ENCODE assay signal across 18 cellular contexts in the genomic region with DNA sequence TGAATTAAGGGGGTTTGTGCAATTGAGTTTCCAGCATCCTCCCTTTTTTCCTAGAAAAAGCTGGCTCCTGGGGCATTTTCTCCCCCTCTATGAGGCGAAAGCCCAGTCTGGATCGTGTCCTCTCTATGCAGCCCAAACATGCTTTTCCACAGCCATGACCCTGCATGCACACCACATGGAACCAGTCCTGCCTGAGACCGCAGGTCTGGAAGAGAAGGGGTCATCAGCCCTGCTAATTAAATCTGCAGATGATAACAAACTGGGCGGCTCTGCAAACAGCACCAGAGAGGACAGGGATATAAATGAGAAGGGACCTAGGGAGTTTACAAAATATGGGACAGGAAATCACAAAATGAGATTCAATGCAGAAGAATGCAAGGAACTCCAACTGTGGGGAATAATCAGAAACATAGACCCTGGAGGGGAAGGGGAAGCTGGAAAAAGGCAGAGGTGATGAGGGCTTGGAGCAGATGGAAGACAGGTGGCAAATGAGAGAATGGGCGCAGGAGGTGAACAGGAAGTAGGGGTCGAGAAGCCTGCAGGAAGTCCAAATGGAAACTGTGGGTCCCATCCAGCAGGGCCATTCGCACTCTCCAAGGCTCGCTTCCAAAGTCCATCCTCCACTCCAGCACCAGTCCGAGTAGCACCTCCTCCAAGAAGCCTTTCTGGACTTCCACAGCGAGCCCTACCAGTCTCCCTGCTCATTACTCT.
A peak's percentile ranks its signal among the peaks of the same experiment; 100 is the strongest.
DNase-seq lines count a peak whose midpoint lies in the region; ATAC-seq, FAIRE-seq and TF ChIP-seq lines count a peak whose summit lies in the region.
"Had no signal": no experiment of that assay in that cellular context is flagged by ENCODE, and none has a peak within 500 bp of the region (broad histone marks: within the 10 kb centered on the region; RNA-seq: fewer than 3 reads in every experiment).

No MANE protein-coding gene starts in this region.

- no peak overlapping the region for H3K4me3 ChIP-seq in CD8-positive, alpha-beta T cell (ENCODE audit: low read depth, low read length)
- H3K4me3 ChIP-seq: BLaER1 treated with 17β-estradiol and CSF1 and Interleukin-3, amounts not matched to agents 10 nM and 100 nM; GM23248 had no signal

- H3K4me1 Mint-ChIP-seq in CD8-positive, alpha-beta T cell (ENCODE audit: low read depth) = no peaks in the 10 kb centered on the region
- H3K4me1 Mint-ChIP-seq in stimulated activated effector memory CD8-positive, alpha-beta T cell treated with anti-CD3 and anti-CD28 coated beads, Interleukin-12 subunit alpha, Interleukin-12 subunit beta, amount 100 ng/mL, for 72 hours = no peaks in the 10 kb centered on the region
- H3K4me1 Mint-ChIP-seq: B cell; CD4-positive, CD25-positive, alpha-beta regulatory T cell had no signal

- H3K36me3 Mint-ChIP-seq in CD8-positive, alpha-beta T cell = no peaks in the 10 kb centered on the region
- no peaks in the 10 kb centered on the region for H3K36me3 Mint-ChIP-seq in stimulated activated effector memory CD8-positive, alpha-beta T cell treated with anti-CD3 and anti-CD28 coated beads, Interleukin-12 subunit alpha, Interleukin-12 subunit beta, amount 100 ng/mL, for 72 hours
- H3K36me3 Mint-ChIP-seq: CD4-positive, CD25-positive, alpha-beta regulatory T cell had no signal

- CTCF ChIA-PET in CD8-positive, alpha-beta T cell (lab: Charles Lee) = no interaction called here

- H3K4me1 ChIP-seq in CD8-positive, alpha-beta T cell (ENCODE audit: insufficient read depth, low read length) = no peaks in the 10 kb centered on the region

- H3K27ac ChIP-seq in CD8-positive, alpha-beta T cell (ENCODE audit: low read depth, low read length) = no peak overlapping the region
- H3K27ac ChIP-seq: BLaER1 treated with 17β-estradiol and CSF1 and Interleukin-3, amounts not matched to agents 10 nM and 100 nM; GM23248; HL-60 had no signal

- peaks cover 2% of the 10 kb centered on the region for H3K27me3 Mint-ChIP-seq in CD8-positive, alpha-beta T cell (ENCODE audit: low read depth)
- H3K27me3 Mint-ChIP-seq: B cell; CD4-positive, CD25-positive, alpha-beta regulatory T cell had no signal

- FAIRE-seq in HTR-8/SVneo (lab: Jason Lieb, UNC) = peak; percentile 13
- FAIRE-seq: H54 had no signal

- no peaks in the 10 kb centered on the region for H3K9me3 ChIP-seq in CD8-positive, alpha-beta T cell (ENCODE audit: low read length)
- H3K9me3 ChIP-seq: BLaER1 treated with 17β-estradiol and CSF1 and Interleukin-3, amounts not matched to agents 10 nM and 100 nM had no signal

- no peaks in the 10 kb centered on the region for H3K27me3 ChIP-seq in CD8-positive, alpha-beta T cell (ENCODE audit: insufficient read depth, low read length)
- H3K27me3 ChIP-seq: BLaER1 treated with 17β-estradiol and CSF1 and Interleukin-3, amounts not matched to agents 10 nM and 100 nM had no signal

- DNase-seq in CD8-positive, alpha-beta T cell = no peak
- DNase-seq in HTR-8/SVneo (ENCODE audit: insufficient read length, low spot score) = no peak
- peak; percentile 71 to 94 for DNase-seq in dermis microvascular lymphatic vessel endothelial cell (ENCODE audit: low read depth in 2 of 2)
- DNase-seq in left lobe of liver (ENCODE audit: low spot score) = no peak
- no peak for DNase-seq in COLO829 (ENCODE audit: low spot score)
- no peak for DNase-seq in NCI-H1436 treated with DMSO at 0.1 percent for 48 hours (lab: John Stamatoyannopoulos, UW)
- no peak for DNase-seq in stimulated activated effector memory CD8-positive, alpha-beta T cell treated with anti-CD3 and anti-CD28 coated beads, Interleukin-12 subunit alpha, Interleukin-12 subunit beta, amount 100 ng/mL, for 72 hours (ENCODE audit: low spot score in 2 of 2)
- DNase-seq: CD4-positive, CD25-positive, alpha-beta regulatory T cell; DMS153; DMS79; GF-D8; GM23248; HCEC 1CT; KG1 had no signal

- H3K36me3 ChIP-seq in CD8-positive, alpha-beta T cell (ENCODE audit: insufficient read depth, low read length) = no peaks in the 10 kb centered on the region
- H3K36me3 ChIP-seq: BLaER1 treated with 17β-estradiol and CSF1 and Interleukin-3, amounts not matched to agents 10 nM and 100 nM had no signal

- no peak overlapping the region for H3K4me3 Mint-ChIP-seq in CD8-positive, alpha-beta T cell
- H3K4me3 Mint-ChIP-seq in stimulated activated effector memory CD8-positive, alpha-beta T cell treated with anti-CD3 and anti-CD28 coated beads, Interleukin-12 subunit alpha, Interleukin-12 subunit beta, amount 100 ng/mL, for 72 hours = no peak overlapping the region
- H3K4me3 Mint-ChIP-seq: B cell; CD4-positive, CD25-positive, alpha-beta regulatory T cell had no signal

- intact Hi-C loops in CD8-positive, alpha-beta T cell (cut with DNase I, micrococcal nuclease) = no loop called here

- no peak for TF ChIP-seq CTCF in CD8-positive, alpha-beta T cell (IDR thresholded peaks at IDR 0.05)

- ATAC-seq in CD8-positive, alpha-beta T cell = no peak
- peak; percentile 32 for ATAC-seq in left lobe of liver
- ATAC-seq in stimulated activated effector memory CD8-positive, alpha-beta T cell treated with anti-CD3 and anti-CD28 coated beads, Interleukin-12 subunit alpha, Interleukin-12 subunit beta, amount 100 ng/mL, for 72 hours = no peak

- H3K9me3 Mint-ChIP-seq in CD8-positive, alpha-beta T cell = no peaks in the 10 kb centered on the region
- H3K9me3 Mint-ChIP-seq in stimulated activated effector memory CD8-positive, alpha-beta T cell treated with anti-CD3 and anti-CD28 coated beads, Interleukin-12 subunit alpha, Interleukin-12 subunit beta, amount 100 ng/mL, for 72 hours = no peaks in the 10 kb centered on the region
- H3K9me3 Mint-ChIP-seq: CD4-positive, CD25-positive, alpha-beta regulatory T cell had no signal

- H3K27ac Mint-ChIP-seq in CD8-positive, alpha-beta T cell = peak overlapping the region; percentile 15
- no peak overlapping the region for H3K27ac Mint-ChIP-seq in stimulated activated effector memory CD8-positive, alpha-beta T cell treated with anti-CD3 and anti-CD28 coated beads, Interleukin-12 subunit alpha, Interleukin-12 subunit beta, amount 100 ng/mL, for 72 hours
- H3K27ac Mint-ChIP-seq: B cell; CD4-positive, CD25-positive, alpha-beta regulatory T cell had no signal

- POLR2A ChIA-PET in CD8-positive, alpha-beta T cell (lab: Charles Lee) = no interaction called here

Comparison
In these comparisons a context has a peak if more than half of its experiments do, and no peak if none do; other contexts are left out.
1. DNase-seq: peak in dermis microvascular lymphatic vessel endothelial cell (2 of 2); none in CD8-positive, alpha-beta T cell (0 of 7), HTR-8/SVneo (single experiment), left lobe of liver (single experiment), COLO829 (single experiment), NCI-H1436 treated with DMSO at 0.1 percent for 48 hours (single experiment) and stimulated activated effector memory CD8-positive, alpha-beta T cell treated with anti-CD3 and anti-CD28 coated beads, Interleukin-12 subunit alpha, Interleukin-12 subunit beta, amount 100 ng/mL, for 72 hours (0 of 2).